In genomic region chr3:178382388-178383061, GRCh38 we compare ENCODE assay signal across 12 cellular contexts.
DNase-seq lines count a peak whose midpoint lies in the region; ATAC-seq and TF ChIP-seq lines count a peak whose summit lies in the region.
"Had no signal": no experiment of that assay in that cellular context is flagged by ENCODE, and none has a peak within 500 bp of the region (broad histone marks: within the 10 kb centered on the region; RNA-seq: fewer than 3 reads in every experiment).

No MANE protein-coding gene starts in this region.

- intact Hi-C loops in esophagus squamous epithelium (cut with DNase I), result no loop called here

- whole genome bisulfite sequencing in SK-N-SH (ENCODE audit: low lambda C conversion rate), result 9% methylated on average over 1 of the region's 1 CpG
- 65% methylated on average over 1 of the region's 1 CpG for WGBS in smooth muscle cell (ENCODE audit: low lambda C conversion rate)
- WGBS in esophagus squamous epithelium, 2 donors, result 24 to 56% methylated on average over 1 of the region's 1 CpG

- peak overlapping the region; percentile 36; the same call in 1 of the 2 replicates for H3K4me2 ChIP-seq in SK-N-SH
- peak overlapping the region; percentile 39 for H3K4me2 ChIP-seq in smooth muscle cell

- no peak; the same call in 1 of the 2 replicates for TF ChIP-seq RAD21 in SK-N-SH (IDR thresholded peaks at IDR 0.05; ENCODE audit: low read length)

- DNase-seq in GM04503 (ENCODE audit: low read depth), result peak; percentile 96
- DNase-seq in SK-N-SH, result no peak
- peak; percentile 90 for DNase-seq in fibroblast of peridontal ligament (ENCODE audit: extremely low read depth)
- DNase-seq in smooth muscle cell (lab: John Stamatoyannopoulos, UW; ENCODE audit: unreplicated experiment), result no peak
- no peak for DNase-seq in esophagus squamous epithelium (lab: John Stamatoyannopoulos, UW)
- no peak for DNase-seq in naive thymus-derived CD8-positive, alpha-beta T cell
- DNase-seq: left colon, NCI-H1048, occipital lobe had no signal

- POLR2A ChIA-PET in SK-N-SH (lab: Yijun Ruan, JAX), result no interaction called here
- POLR2A ChIA-PET in naive thymus-derived CD8-positive, alpha-beta T cell (lab: Charles Lee), result no interaction called here

- H3K79me2 ChIP-seq in SK-N-SH (ENCODE audit: insufficient read depth) (no peaks in the 10 kb centered on the region), smooth muscle cell (ENCODE audit: low read depth) (no peaks in the 10 kb centered on the region)

- no peaks in the 10 kb centered on the region for H3K9me3 ChIP-seq in SK-N-SH
- no peaks in the 10 kb centered on the region for H3K9me3 ChIP-seq in smooth muscle cell (replicated peaks; ENCODE audit: low read depth)
- H3K9me3 ChIP-seq in esophagus squamous epithelium, result no peaks in the 10 kb centered on the region

- H3K4me3 ChIP-seq in SK-N-SH (ENCODE audit: low read depth in 2 of 2, low read length in 1 of 2) (no peak overlapping the region), smooth muscle cell (no peak overlapping the region), esophagus squamous epithelium (no peak overlapping the region)

- H3K4me3 Mint-ChIP-seq in naive thymus-derived CD8-positive, alpha-beta T cell, result no peak overlapping the region
- H3K4me3 Mint-ChIP-seq: brain had no signal

- H3F3A ChIP-seq in SK-N-SH (replicated peaks; ENCODE audit: insufficient read depth) (peaks cover 31% of the 10 kb centered on the region), smooth muscle cell (ENCODE audit: low read depth) (peaks cover 6% of the 10 kb centered on the region)

- no peak overlapping the region for H3K27ac Mint-ChIP-seq in naive thymus-derived CD8-positive, alpha-beta T cell

- H3K9ac ChIP-seq in SK-N-SH, result peak overlapping the region; percentile 39; the same call in 1 of the 2 replicates
- H3K9ac ChIP-seq in smooth muscle cell (ENCODE audit: low read depth), result no peak overlapping the region

- H3K27me3 Mint-ChIP-seq in naive thymus-derived CD8-positive, alpha-beta T cell, result peaks cover 0 to 6% (median 4%) of the 10 kb centered on the region in 5 donors

- TF ChIP-seq CTCF in SK-N-SH (IDR thresholded peaks at IDR 0.05), result no peak
- no peak for TF ChIP-seq CTCF in smooth muscle cell (IDR thresholded peaks at IDR 0.05; ENCODE audit: borderline replicate concordance, insufficient read depth, poor library complexity, severe bottlenecking)
- no peak for TF ChIP-seq CTCF in esophagus squamous epithelium (IDR thresholded peaks at IDR 0.05)

- CTCF ChIA-PET in SK-N-SH (lab: Yijun Ruan, JAX), result no interaction called here

- H3K9me2 ChIP-seq in SK-N-SH, result no peaks in the 10 kb centered on the region

- H3K27me3 ChIP-seq in SK-N-SH (ENCODE audit: insufficient read depth), result no peaks in the 10 kb centered on the region
- no peaks in the 10 kb centered on the region for H3K27me3 ChIP-seq in smooth muscle cell (ENCODE audit: low read depth)
- no peaks in the 10 kb centered on the region for H3K27me3 ChIP-seq in esophagus squamous epithelium
- H3K27me3 ChIP-seq: foreskin keratinocyte had no signal

- no peaks in the 10 kb centered on the region for H3K36me3 Mint-ChIP-seq in naive thymus-derived CD8-positive, alpha-beta T cell
- H3K36me3 Mint-ChIP-seq: brain had no signal

- H3K27ac ChIP-seq in SK-N-SH (ENCODE audit: low read depth in 2 of 2, low read length in 1 of 2) (peak overlapping the region; percentile 84 to 95), smooth muscle cell (ENCODE audit: low read depth) (peak overlapping the region; percentile 78), esophagus squamous epithelium (no peak overlapping the region)
- H3K27ac ChIP-seq: foreskin keratinocyte had no signal

- H3K9me3 Mint-ChIP-seq in naive thymus-derived CD8-positive, alpha-beta T cell, result no peaks in the 10 kb centered on the region

- no peak for TF ChIP-seq POLR2A in esophagus squamous epithelium (IDR thresholded peaks at IDR 0.05)

- H4K20me1 ChIP-seq in SK-N-SH (ENCODE audit: insufficient read depth), result no peaks in the 10 kb centered on the region
- H4K20me1 ChIP-seq in smooth muscle cell (ENCODE audit: low read depth), result no peaks in the 10 kb centered on the region

- H3K4me1 ChIP-seq in SK-N-SH (ENCODE audit: control insufficient read depth in 1 of 2, insufficient read depth in 2 of 2, low read depth in 1 of 2, low read length in 1 of 2), result peaks cover 21 to 28% of the 10 kb centered on the region in 2 experiments
- H3K4me1 ChIP-seq in smooth muscle cell (ENCODE audit: low read depth), result peaks cover 13% of the 10 kb centered on the region
- peaks cover 0 to 36% (median 5%) of the 10 kb centered on the region in 3 donors for H3K4me1 ChIP-seq in esophagus squamous epithelium
- H3K4me1 ChIP-seq: foreskin keratinocyte had no signal

- TF ChIP-seq EP300 in SK-N-SH (IDR thresholded peaks at IDR 0.05; ENCODE audit: borderline replicate concordance in 1 of 2, low read depth in 1 of 2, low read length in 1 of 2), result peak in 1 of 2 experiments; percentile 97; a peak in 3 of 4 replicates

- no peaks in the 10 kb centered on the region for H3K36me3 ChIP-seq in SK-N-SH (replicated peaks in 1 of 2; ENCODE audit: control insufficient read depth in 1 of 2, insufficient read depth in 2 of 2, low read length in 1 of 2)
- H3K36me3 ChIP-seq in smooth muscle cell (ENCODE audit: low read depth), result no peaks in the 10 kb centered on the region
- no peaks in the 10 kb centered on the region for H3K36me3 ChIP-seq in esophagus squamous epithelium

- H3K4me1 Mint-ChIP-seq in naive thymus-derived CD8-positive, alpha-beta T cell, result no peaks in the 10 kb centered on the region

- H2AFZ ChIP-seq in SK-N-SH (ENCODE audit: low read depth) (no peak overlapping the region), smooth muscle cell (ENCODE audit: low read depth) (no peak overlapping the region)

- ATAC-seq in naive thymus-derived CD8-positive, alpha-beta T cell, result no peak
- ATAC-seq in GM21423 (IDR thresholded peaks at IDR 0.05; ENCODE audit: unreplicated experiment), result no peak
- ATAC-seq: foreskin keratinocyte, left colon had no signal

TF ChIP-seq in SK-N-SH, 30 proteins besides CTCF, POLR2A, EP300 and RAD21 (continues in another document):
- TF ChIP-seq SMC3 (IDR thresholded peaks at IDR 0.05; ENCODE audit: low read depth, low read length), result 0 out of 2 replicates have a peak, but pooled peaks have one; percentile 3
- no peak for TF ChIP-seq CHD2 (IDR thresholded peaks at IDR 0.05; ENCODE audit: low read length, partially characterized antibody)
- no peak; the same call in 1 of the 2 replicates for TF ChIP-seq ELF1 (IDR thresholded peaks at IDR 0.05)
- peak; percentile 98 for TF ChIP-seq MEF2A (IDR thresholded peaks at IDR 0.05; ENCODE audit: borderline replicate concordance, low read depth)
- TF ChIP-seq EZH2phosphoT487 (IDR thresholded peaks at IDR 0.05; ENCODE audit: borderline replicate concordance, low read depth), result no peak
- peak; percentile 91 for TF ChIP-seq JUND (IDR thresholded peaks at IDR 0.05)
- no peak for TF ChIP-seq NRF1 (IDR thresholded peaks at IDR 0.05; ENCODE audit: low read depth, low read length)
- TF ChIP-seq POLR2AphosphoS5 (IDR thresholded peaks at IDR 0.05; ENCODE audit: low read depth, low read length), result peak; percentile 78
- TF ChIP-seq MXI1 (IDR thresholded peaks at IDR 0.05; ENCODE audit: low read depth, low read length), result no peak
- TF ChIP-seq YY1 (IDR thresholded peaks at IDR 0.05; ENCODE audit: low read depth), result peak; percentile 43; the same call in 1 of the 2 replicates
- peak; percentile 99; the same call in 1 of the 2 replicates for TF ChIP-seq FOXM1 (IDR thresholded peaks at IDR 0.05; ENCODE audit: low read depth)
- TF ChIP-seq GABPA (IDR thresholded peaks at IDR 0.05; ENCODE audit: low read depth), result no peak
- TF ChIP-seq TCF12 (IDR thresholded peaks at IDR 0.05), result peak; percentile 96
- TF ChIP-seq IRF3 (IDR thresholded peaks at IDR 0.05; ENCODE audit: low read depth, low read length), result no peak
- TF ChIP-seq RFX5 (IDR thresholded peaks at IDR 0.05; ENCODE audit: low read length), result no peak
- TF ChIP-seq FOSL2 (IDR thresholded peaks at IDR 0.05; ENCODE audit: borderline replicate concordance, low read depth), result no peak; the same call in none of the 2 replicates
- TF ChIP-seq RCOR1 (IDR thresholded peaks at IDR 0.05; ENCODE audit: low read length), result no peak
- no peak; the same call in 1 of the 2 replicates for TF ChIP-seq SIN3A (IDR thresholded peaks at IDR 0.05; ENCODE audit: borderline replicate concordance, low read depth, low read length)
- TF ChIP-seq PBX3 (IDR thresholded peaks at IDR 0.05), result peak; percentile 96
- TF ChIP-seq FOXJ3 (CRISPR knock-in tag; IDR thresholded peaks at IDR 0.05), result no peak
- TF ChIP-seq TEAD4 (IDR thresholded peaks at IDR 0.05; ENCODE audit: borderline replicate concordance, insufficient read depth), result peak; percentile 99
- peak; percentile 98 for TF ChIP-seq RXRA (IDR thresholded peaks at IDR 0.05; ENCODE audit: borderline replicate concordance, low read depth)
- 0 out of 2 replicates have a peak, but pooled peaks have one; percentile 29 for TF ChIP-seq USF1 (IDR thresholded peaks at IDR 0.05; ENCODE audit: borderline replicate concordance, low read depth)

Comparison
In these comparisons a context has a peak if more than half of its experiments do, and no peak if none do; other contexts are left out.
1. DNase-seq: peak in GM04503 (single experiment) and fibroblast of peridontal ligament (single experiment); none in SK-N-SH (single experiment), smooth muscle cell (single experiment), esophagus squamous epithelium (single experiment) and naive thymus-derived CD8-positive, alpha-beta T cell (0 of 10).
2. H3K27ac ChIP-seq: peak in SK-N-SH (2 of 2) and smooth muscle cell (single experiment); none in esophagus squamous epithelium (0 of 4).